ENCODE assay signal across 2 cellular contexts in the genomic region with DNA sequence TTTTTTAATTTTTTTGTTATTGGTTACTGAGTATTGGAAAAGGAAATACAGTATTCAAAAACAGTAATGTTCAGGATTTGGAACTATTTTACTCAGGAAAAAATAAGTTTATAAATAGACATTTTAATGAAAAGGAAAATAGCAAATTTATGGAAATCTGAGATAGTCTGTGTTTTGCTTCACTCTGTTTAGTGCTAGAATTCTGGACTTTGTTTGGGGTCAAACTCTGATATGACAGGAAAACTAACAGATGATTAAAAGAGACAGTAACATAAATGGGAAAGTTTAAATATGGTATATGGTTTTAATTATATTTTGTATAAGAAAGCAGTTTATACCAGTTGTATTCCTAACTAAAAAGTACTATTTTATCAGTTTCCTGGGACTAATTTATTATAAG.
A peak's percentile ranks its signal among the peaks of the same experiment; 100 is the strongest.
TF ChIP-seq lines count a peak whose summit lies in the region.

No MANE protein-coding gene starts in this region.

TF ChIP-seq in A549, 52 proteins besides CTCF, POLR2A, EP300 and RAD21:
- TF ChIP-seq, protein P1, sequence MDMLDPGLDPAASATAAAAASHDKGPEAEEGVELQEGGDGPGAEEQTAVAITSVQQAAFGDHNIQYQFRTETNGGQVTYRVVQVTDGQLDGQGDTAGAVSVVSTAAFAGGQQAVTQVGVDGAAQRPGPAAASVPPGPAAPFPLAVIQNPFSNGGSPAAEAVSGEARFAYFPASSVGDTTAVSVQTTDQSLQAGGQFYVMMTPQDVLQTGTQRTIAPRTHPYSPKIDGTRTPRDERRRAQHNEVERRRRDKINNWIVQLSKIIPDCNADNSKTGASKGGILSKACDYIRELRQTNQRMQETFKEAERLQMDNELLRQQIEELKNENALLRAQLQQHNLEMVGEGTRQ (IDR thresholded peaks at IDR 0.05): no peak
- TF ChIP-seq JUN (IDR thresholded peaks at IDR 0.05): no peak
- TF ChIP-seq, protein P2, sequence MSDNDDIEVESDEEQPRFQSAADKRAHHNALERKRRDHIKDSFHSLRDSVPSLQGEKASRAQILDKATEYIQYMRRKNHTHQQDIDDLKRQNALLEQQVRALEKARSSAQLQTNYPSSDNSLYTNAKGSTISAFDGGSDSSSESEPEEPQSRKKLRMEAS (IDR thresholded peaks at IDR 0.05): no peak
- no peak for TF ChIP-seq TFCP2L1 (CRISPR knock-in tag; IDR thresholded peaks at IDR 0.05)
- TF ChIP-seq SMC3 (IDR thresholded peaks at IDR 0.05): no peak
- TF ChIP-seq, protein P3, sequence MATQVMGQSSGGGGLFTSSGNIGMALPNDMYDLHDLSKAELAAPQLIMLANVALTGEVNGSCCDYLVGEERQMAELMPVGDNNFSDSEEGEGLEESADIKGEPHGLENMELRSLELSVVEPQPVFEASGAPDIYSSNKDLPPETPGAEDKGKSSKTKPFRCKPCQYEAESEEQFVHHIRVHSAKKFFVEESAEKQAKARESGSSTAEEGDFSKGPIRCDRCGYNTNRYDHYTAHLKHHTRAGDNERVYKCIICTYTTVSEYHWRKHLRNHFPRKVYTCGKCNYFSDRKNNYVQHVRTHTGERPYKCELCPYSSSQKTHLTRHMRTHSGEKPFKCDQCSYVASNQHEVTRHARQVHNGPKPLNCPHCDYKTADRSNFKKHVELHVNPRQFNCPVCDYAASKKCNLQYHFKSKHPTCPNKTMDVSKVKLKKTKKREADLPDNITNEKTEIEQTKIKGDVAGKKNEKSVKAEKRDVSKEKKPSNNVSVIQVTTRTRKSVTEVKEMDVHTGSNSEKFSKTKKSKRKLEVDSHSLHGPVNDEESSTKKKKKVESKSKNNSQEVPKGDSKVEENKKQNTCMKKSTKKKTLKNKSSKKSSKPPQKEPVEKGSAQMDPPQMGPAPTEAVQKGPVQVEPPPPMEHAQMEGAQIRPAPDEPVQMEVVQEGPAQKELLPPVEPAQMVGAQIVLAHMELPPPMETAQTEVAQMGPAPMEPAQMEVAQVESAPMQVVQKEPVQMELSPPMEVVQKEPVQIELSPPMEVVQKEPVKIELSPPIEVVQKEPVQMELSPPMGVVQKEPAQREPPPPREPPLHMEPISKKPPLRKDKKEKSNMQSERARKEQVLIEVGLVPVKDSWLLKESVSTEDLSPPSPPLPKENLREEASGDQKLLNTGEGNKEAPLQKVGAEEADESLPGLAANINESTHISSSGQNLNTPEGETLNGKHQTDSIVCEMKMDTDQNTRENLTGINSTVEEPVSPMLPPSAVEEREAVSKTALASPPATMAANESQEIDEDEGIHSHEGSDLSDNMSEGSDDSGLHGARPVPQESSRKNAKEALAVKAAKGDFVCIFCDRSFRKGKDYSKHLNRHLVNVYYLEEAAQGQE (IDR thresholded peaks at IDR 0.05): no peak
- no peak for TF ChIP-seq KDM1A (IDR thresholded peaks at IDR 0.05; ENCODE audit: low read depth)
- TF ChIP-seq RFX5 (IDR thresholded peaks at IDR 0.05): no peak
- TF ChIP-seq, protein P4, sequence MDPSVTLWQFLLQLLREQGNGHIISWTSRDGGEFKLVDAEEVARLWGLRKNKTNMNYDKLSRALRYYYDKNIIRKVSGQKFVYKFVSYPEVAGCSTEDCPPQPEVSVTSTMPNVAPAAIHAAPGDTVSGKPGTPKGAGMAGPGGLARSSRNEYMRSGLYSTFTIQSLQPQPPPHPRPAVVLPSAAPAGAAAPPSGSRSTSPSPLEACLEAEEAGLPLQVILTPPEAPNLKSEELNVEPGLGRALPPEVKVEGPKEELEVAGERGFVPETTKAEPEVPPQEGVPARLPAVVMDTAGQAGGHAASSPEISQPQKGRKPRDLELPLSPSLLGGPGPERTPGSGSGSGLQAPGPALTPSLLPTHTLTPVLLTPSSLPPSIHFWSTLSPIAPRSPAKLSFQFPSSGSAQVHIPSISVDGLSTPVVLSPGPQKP (IDR thresholded peaks at IDR 0.05; ENCODE audit: low read depth, low read length): no peak
- no peak for TF ChIP-seq HOXB13 (CRISPR knock-in tag; IDR thresholded peaks at IDR 0.05; ENCODE audit: low read depth)
- no peak for TF ChIP-seq NPAS2 (CRISPR knock-in tag; IDR thresholded peaks at IDR 0.05; ENCODE audit: borderline replicate concordance)
- no peak for TF ChIP-seq HDAC2 (IDR thresholded peaks at IDR 0.05)
- TF ChIP-seq NR3C1 (IDR thresholded peaks at IDR 0.05): no peak
- TF ChIP-seq POLR2AphosphoS2 (conservative IDR thresholded peaks at IDR 0.05; ENCODE audit: low read length): no peak

TF ChIP-seq in K562, 482 proteins besides CTCF, POLR2A, EP300 and RAD21:
- TF ChIP-seq, protein P5, sequence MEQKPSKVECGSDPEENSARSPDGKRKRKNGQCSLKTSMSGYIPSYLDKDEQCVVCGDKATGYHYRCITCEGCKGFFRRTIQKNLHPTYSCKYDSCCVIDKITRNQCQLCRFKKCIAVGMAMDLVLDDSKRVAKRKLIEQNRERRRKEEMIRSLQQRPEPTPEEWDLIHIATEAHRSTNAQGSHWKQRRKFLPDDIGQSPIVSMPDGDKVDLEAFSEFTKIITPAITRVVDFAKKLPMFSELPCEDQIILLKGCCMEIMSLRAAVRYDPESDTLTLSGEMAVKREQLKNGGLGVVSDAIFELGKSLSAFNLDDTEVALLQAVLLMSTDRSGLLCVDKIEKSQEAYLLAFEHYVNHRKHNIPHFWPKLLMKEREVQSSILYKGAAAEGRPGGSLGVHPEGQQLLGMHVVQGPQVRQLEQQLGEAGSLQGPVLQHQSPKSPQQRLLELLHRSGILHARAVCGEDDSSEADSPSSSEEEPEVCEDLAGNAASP (IDR thresholded peaks at IDR 0.05): no peak
- TF ChIP-seq RBM34 (IDR thresholded peaks at IDR 0.05; ENCODE audit: borderline replicate concordance, insufficient read depth, low read length) (no peak), BDP1 (IDR thresholded peaks at IDR 0.05; ENCODE audit: insufficient read depth, insufficient read length) (no peak), POLR2H (tag; IDR thresholded peaks at IDR 0.05; ENCODE audit: low read depth) (0 out of 2 replicates have a peak, but pooled peaks have one; percentile 34)
- TF ChIP-seq, protein P3 (CRISPR knock-in tag; IDR thresholded peaks at IDR 0.05; ENCODE audit: low read depth): no peak
